Comparison of ENCODE assay signal across 18 cellular contexts in genomic region chr13:30804474-30804873, GRCh38.
DNase-seq lines count a peak whose midpoint lies in the region; ATAC-seq, FAIRE-seq and TF ChIP-seq lines count a peak whose summit lies in the region.
"Had no signal": no experiment of that assay in that cellular context is flagged by ENCODE, and none has a peak within 500 bp of the region (broad histone marks: within the 10 kb centered on the region; RNA-seq: fewer than 3 reads in every experiment).

No MANE protein-coding gene starts in this region.

- H3F3A ChIP-seq in Loucy (ENCODE audit: low read depth): no peaks in the 10 kb centered on the region

- peaks cover 7% of the 10 kb centered on the region for H3K4me1 ChIP-seq in Loucy (ENCODE audit: insufficient read depth, low read length, poor library complexity, severe bottlenecking)

- H3K79me2 ChIP-seq in Loucy (ENCODE audit: insufficient read depth, low read length): no peaks in the 10 kb centered on the region

- H3K27me3 ChIP-seq in Loucy (ENCODE audit: insufficient read depth, low read length, poor library complexity, severe bottlenecking) (no peaks in the 10 kb centered on the region), bronchial epithelial cell (ENCODE audit: control insufficient read depth, insufficient read depth, low read length) (no peaks in the 10 kb centered on the region)
- H3K27me3 ChIP-seq: adrenal gland, left lung, neutrophil had no signal

- H3K4me3 ChIP-seq in Loucy (ENCODE audit: low read length, poor library complexity, severe bottlenecking) (no peak overlapping the region), bronchial epithelial cell (ENCODE audit: low read depth, low read length) (no peak overlapping the region)
- H3K4me3 ChIP-seq: left lung, smooth muscle cell had no signal

- no peak overlapping the region for H2AFZ ChIP-seq in Loucy (ENCODE audit: low read length)

- no peak overlapping the region for H3K4me2 ChIP-seq in Loucy (ENCODE audit: low read depth, low read length, poor library complexity, severe bottlenecking)

- TF ChIP-seq CTCF in Loucy (conservative IDR thresholded peaks at IDR 0.05; ENCODE audit: low read length) (0 out of 2 replicates have a peak, but pooled peaks have one; percentile 16), bronchial epithelial cell (IDR thresholded peaks at IDR 0.05; ENCODE audit: insufficient read depth, low read length, severe bottlenecking) (peak; percentile 13)

- H3K9me2 ChIP-seq in Loucy (replicated peaks; ENCODE audit: low read depth, low read length): no peaks in the 10 kb centered on the region

- DNase-seq in ELR (ENCODE audit: low read depth) (peak; percentile 46), bronchial epithelial cell (ENCODE audit: low read depth) (no peak), mesenteric fat pad (ENCODE audit: low spot score) (peak; percentile 85), iPS-NIHi7 (ENCODE audit: extremely low spot score) (no peak)
- no peak for DNase-seq in activated effector memory CD4-positive, alpha-beta T cell treated with Interleukin-2 at 50 U/mL for 16 hours
- DNase-seq: CD8-positive, alpha-beta T cell; effector CD8-positive, alpha-beta T cell; KBM-7; left lung; NCI-H146; NK-92 treated with Interleukin-12 subunit alpha and Interleukin-12 subunit beta, amount 100 ng/mL, for 24 hours had no signal

- no peaks in the 10 kb centered on the region for H3K36me3 ChIP-seq in Loucy (ENCODE audit: insufficient read depth, low read length)
- no peaks in the 10 kb centered on the region for H3K36me3 ChIP-seq in bronchial epithelial cell (ENCODE audit: control insufficient read depth, insufficient read depth, low read length)
- H3K36me3 ChIP-seq: adrenal gland, left lung, neutrophil had no signal

- no peaks in the 10 kb centered on the region for H4K20me1 ChIP-seq in Loucy (ENCODE audit: insufficient read depth, low read length, poor library complexity, severe bottlenecking)

- no peak overlapping the region for H3K9ac ChIP-seq in Loucy (ENCODE audit: low read depth, low read length, poor library complexity, severe bottlenecking)

- FAIRE-seq in bronchial epithelial cell (lab: Jason Lieb, UNC): no peak

- no peak for ATAC-seq in HG02870 (IDR thresholded peaks at IDR 0.05; ENCODE audit: unreplicated experiment)
- no peak for ATAC-seq in HG02588 (IDR thresholded peaks at IDR 0.05; ENCODE audit: unreplicated experiment)
- ATAC-seq: activated CD4-positive, CD25-positive, alpha-beta regulatory T cell treated with anti-CD3 and anti-CD28 coated beads, Interleukin-2, amount 50 U/mL, for 24 hours; CD8-positive, alpha-beta T cell; left lung had no signal

- no peaks in the 10 kb centered on the region for H3K9me3 ChIP-seq in Loucy (ENCODE audit: insufficient read depth, low read depth, low read length)
- H3K9me3 ChIP-seq: adrenal gland, left lung, neutrophil had no signal

Comparison
In these comparisons a context has a peak if more than half of its experiments do, and no peak if none do; other contexts are left out.
1. DNase-seq: peak in ELR (single experiment) and mesenteric fat pad (single experiment); none in bronchial epithelial cell (single experiment), iPS-NIHi7 (single experiment) and activated effector memory CD4-positive, alpha-beta T cell treated with Interleukin-2 at 50 U/mL for 16 hours (single experiment).